ENCODE assay signal across 21 cellular contexts in the genomic region with DNA sequence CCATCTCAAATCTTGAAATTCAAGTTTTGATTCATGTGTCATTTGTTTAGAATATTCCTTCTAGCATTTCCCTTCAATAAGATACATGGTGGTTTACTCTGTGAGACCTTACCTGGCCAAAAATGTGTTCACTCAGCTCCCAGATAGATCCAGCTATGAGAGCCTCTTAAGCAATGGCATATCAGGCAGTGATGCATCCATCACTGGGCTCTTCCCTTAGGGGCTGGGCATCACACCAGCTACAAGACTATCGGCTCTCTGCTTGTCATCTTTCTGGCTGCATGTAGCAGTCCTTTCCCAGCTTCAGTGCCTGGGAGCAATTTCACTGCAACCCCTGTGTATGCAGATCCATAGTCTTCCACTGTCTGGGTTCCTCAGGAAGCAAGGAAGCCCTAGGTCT. TPM values are rescaled to one million over a fixed set of nuclear protein-coding genes. Genes with fewer than 3 reads are reported as not detected.
DNase-seq lines count a peak whose midpoint lies in the region; ATAC-seq and TF ChIP-seq lines count a peak whose summit lies in the region.
"Had no signal": no experiment of that assay in that cellular context is flagged by ENCODE, and none has a peak within 500 bp of the region (broad histone marks: within the 10 kb centered on the region; RNA-seq: fewer than 3 reads in every experiment).

No MANE protein-coding gene starts in this region.

- no peak for TF ChIP-seq EP300 in tibial nerve (IDR thresholded peaks at IDR 0.05)

- WGBS in tibial nerve, 2 donors, result 82 to 100% methylated on average over 1 of the region's 1 CpG

- no peaks in the 10 kb centered on the region for H3K79me2 ChIP-seq in fibroblast of lung (ENCODE audit: control insufficient read depth, insufficient read depth, low read length)

- no peaks in the 10 kb centered on the region for H4K20me1 ChIP-seq in fibroblast of lung (ENCODE audit: control insufficient read depth, extremely low read depth, insufficient read depth, low read length)

- TF ChIP-seq CTCF in right atrium auricular region (IDR thresholded peaks at IDR 0.05) (no peak), fibroblast of lung (conservative IDR thresholded peaks at IDR 0.05 in 1 of 2, IDR thresholded peaks at IDR 0.05 in 1 of 2; ENCODE audit: low read depth in 1 of 2, low read length in 2 of 2) (no peak), tibial nerve (IDR thresholded peaks at IDR 0.05) (no peak)

- peaks cover 0 to 17% of the 10 kb centered on the region in 2 donors for H3K4me1 ChIP-seq in right atrium auricular region
- H3K4me1 ChIP-seq in fibroblast of lung (ENCODE audit: control insufficient read depth, extremely low read depth, insufficient read depth, low read length), result peaks cover 13% of the 10 kb centered on the region
- peaks cover 0 to 19% (median 5%) of the 10 kb centered on the region in 4 donors for H3K4me1 ChIP-seq in tibial nerve
- H3K4me1 ChIP-seq: left lung had no signal

- H3K4me3 ChIP-seq in right atrium auricular region (no peak overlapping the region), fibroblast of lung (replicated peaks in 1 of 4; ENCODE audit: control extremely low read depth in 1 of 4, insufficient read depth in 1 of 4, low read depth in 3 of 4, low read length in 4 of 4) (no peak overlapping the region), tibial nerve (no peak overlapping the region)
- H3K4me3 ChIP-seq: adrenal gland, left lung, uterus had no signal

- H3K36me3 ChIP-seq in right atrium auricular region (peaks cover 29% of the 10 kb centered on the region), fibroblast of lung (ENCODE audit: control insufficient read depth, insufficient read depth, low read length) (peaks cover 7% of the 10 kb centered on the region), tibial nerve (peaks cover 0 to 46% (median 0%) of the 10 kb centered on the region in 3 donors)
- H3K36me3 ChIP-seq: uterus had no signal

- H3K4me2 ChIP-seq in fibroblast of lung (ENCODE audit: extremely low read depth, insufficient read depth, low read length), result no peak overlapping the region

- H3K27ac ChIP-seq in right atrium auricular region (no peak overlapping the region), fibroblast of lung (ENCODE audit: insufficient read depth, low read length) (peak overlapping the region; percentile 8), tibial nerve (no peak overlapping the region)
- H3K27ac ChIP-seq: foreskin keratinocyte, left lung, uterus had no signal

- DNase-seq in left ventricle myocardium superior (no peak), right atrium auricular region (ENCODE audit: low spot score) (no peak), NCI-H226 (peak; percentile 47), fibroblast of lung (ENCODE audit: low read depth in 2 of 2) (no peak), tibial nerve (ENCODE audit: low spot score in 2 of 2) (no peak), HUDEP-2 (lab: John Stamatoyannopoulos, UW; ENCODE audit: unreplicated experiment in 76 of 76) (no peak)
- no peak for DNase-seq in activated CD8-positive, alpha-beta memory T cell treated with anti-CD3 and anti-CD28 coated beads, Interleukin-2, amount 50 U/mL, for 4 hours
- DNase-seq: activated CD4-positive, alpha-beta T cell treated with anti-CD3 and anti-CD28 coated beads for 1 hour; adrenal gland; CD8-positive, alpha-beta memory T cell; hippocampal formation; left lung; NCI-H1092 treated with DMSO at 0.1 percent for 48 hours; NCI-H2029 treated with DMSO at 0.1 percent for 48 hours; NCI-H446; OCI-M1; posterior cingulate gyrus; SHP77 treated with DMSO at 0.1 percent for 48 hours; uterus had no signal

- intact Hi-C loops in left ventricle myocardium superior (cut with micrococcal nuclease), result no loop called here

- no peak overlapping the region for H2AFZ ChIP-seq in fibroblast of lung (ENCODE audit: low read length)

- ATAC-seq in left ventricle myocardium superior, result peak; percentile 19
- ATAC-seq in HG02798 (IDR thresholded peaks at IDR 0.05; ENCODE audit: poor library complexity, unreplicated experiment), result no peak
- ATAC-seq: foreskin keratinocyte, left lung had no signal

- no peak for TF ChIP-seq POLR2A in tibial nerve (IDR thresholded peaks at IDR 0.05)

- H3K9me3 ChIP-seq in right atrium auricular region (no peaks in the 10 kb centered on the region), fibroblast of lung (ENCODE audit: control insufficient read depth, insufficient read depth, low read depth, low read length) (no peaks in the 10 kb centered on the region), tibial nerve (no peaks in the 10 kb centered on the region)
- H3K9me3 ChIP-seq: adrenal gland, left lung, uterus had no signal

- H3K27me3 ChIP-seq in right atrium auricular region, result no peaks in the 10 kb centered on the region
- H3K27me3 ChIP-seq in fibroblast of lung (ENCODE audit: control insufficient read depth, insufficient read depth, low read length), result no peaks in the 10 kb centered on the region
- no peaks in the 10 kb centered on the region for H3K27me3 ChIP-seq in tibial nerve
- H3K27me3 ChIP-seq: adrenal gland, foreskin keratinocyte, left lung, uterus had no signal

- no peak overlapping the region for H3K9ac ChIP-seq in fibroblast of lung (ENCODE audit: insufficient read depth, low read length)

RNA-seq across cellular contexts. Expression of gene GOSR1, which starts 40.6 kb away (rescaled TPM):
- total RNA-seq in left ventricle myocardium superior (30.7 TPM), right atrium auricular region (10 to 100 TPM; 25.2 to 33.5 TPM), fibroblast of lung (19.8 and 28.6 TPM in 2 replicates), tibial nerve (10 to 100 TPM; 20.7 to 37.1 (median 26.4) TPM)
- polyA plus RNA-seq in fibroblast of lung, result 44.5 and 44.7 TPM in 2 replicates
- polyA plus RNA-seq in fibroblast of lung (2012), result 32.5 and 40.1 TPM in 2 replicates
- 4.5 and 12.0 TPM in 2 replicates for polyA minus RNA-seq in fibroblast of lung (ENCODE audit: low replicate concordance)
